15 cellular contexts compared by ENCODE assay signal in genomic region chr2:149566652-149567051, GRCh38. TPM values are rescaled to one million over a fixed set of nuclear protein-coding genes. Genes with fewer than 3 reads are reported as not detected.
DNase-seq lines count a peak whose midpoint lies in the region; ATAC-seq and TF ChIP-seq lines count a peak whose summit lies in the region.
"Had no signal": no experiment of that assay in that cellular context is flagged by ENCODE, and none has a peak within 500 bp of the region (broad histone marks: within the 10 kb centered on the region; RNA-seq: fewer than 3 reads in every experiment).

No MANE protein-coding gene starts in this region.

- H3K4me1 Mint-ChIP-seq in WTC11 (no peaks in the 10 kb centered on the region), neural progenitor cell (no peaks in the 10 kb centered on the region)

- CTCF ChIA-PET in WTC11 (lab: Charles Lee) = no interaction called here

- H3K27me3 ChIP-seq in cardiac muscle cell (no peaks in the 10 kb centered on the region), neural progenitor cell (no peaks in the 10 kb centered on the region)
- H3K27me3 ChIP-seq: BLaER1 had no signal

- H3K9ac ChIP-seq in neural progenitor cell = no peak overlapping the region
- H3K9ac ChIP-seq: BLaER1 had no signal

- no peak overlapping the region for H3K4me3 ChIP-seq in cardiac muscle cell
- H3K4me3 ChIP-seq in fibroblast of mammary gland (ENCODE audit: control insufficient read depth, low read depth, low read length) = no peak overlapping the region
- H3K4me3 ChIP-seq in mucosa of descending colon = no peak overlapping the region
- H3K4me3 ChIP-seq in neural progenitor cell = no peak overlapping the region
- H3K4me3 ChIP-seq: BLaER1 had no signal

- H3K27me3 Mint-ChIP-seq in WTC11 (ENCODE audit: low read depth) (no peaks in the 10 kb centered on the region), neural progenitor cell (ENCODE audit: insufficient read depth, low read depth) (no peaks in the 10 kb centered on the region)
- H3K27me3 Mint-ChIP-seq: CD8-positive, alpha-beta memory T cell had no signal

- H3K79me2 ChIP-seq in neural progenitor cell (ENCODE audit: low read depth) = no peaks in the 10 kb centered on the region

- POLR2A ChIA-PET in WTC11 (lab: Charles Lee) = no interaction called here

- H3K36me3 ChIP-seq in cardiac muscle cell = peaks cover 33% of the 10 kb centered on the region
- no peaks in the 10 kb centered on the region for H3K36me3 ChIP-seq in mucosa of descending colon (ENCODE audit: low read depth)
- H3K36me3 ChIP-seq in neural progenitor cell = peaks cover 21% of the 10 kb centered on the region

- ATAC-seq in Right ventricle myocardium inferior (no peak), WTC11 (no peak), mucosa of descending colon (no peak)

- 0 out of 2 replicates have a peak overlapping the region, but pooled peaks have one; percentile 38 for H3K27ac Mint-ChIP-seq in WTC11
- H3K27ac Mint-ChIP-seq in neural progenitor cell = no peak overlapping the region

- H3F3A ChIP-seq in neural progenitor cell (ENCODE audit: low read depth) = no peaks in the 10 kb centered on the region

- DNase-seq in cardiac muscle cell (ENCODE audit: low read depth in 1 of 2, low spot score in 1 of 2) = no peak
- no peak for DNase-seq in Right ventricle myocardium inferior (ENCODE audit: missing footprints)
- no peak for DNase-seq in WTC11 (ENCODE audit: low spot score)
- DNase-seq in fibroblast of mammary gland (ENCODE audit: low read depth) = peak; percentile 9
- DNase-seq in mucosa of descending colon = no peak
- no peak for DNase-seq in mucosa of gallbladder (ENCODE audit: low spot score)
- DNase-seq in neural progenitor cell (ENCODE audit: low spot score) = no peak
- DNase-seq: 8988T; AML-193; Caco-2; CD8-positive, alpha-beta memory T cell; DMS53; H7 had no signal

- peak overlapping the region; percentile 2 for H3K27ac ChIP-seq in cardiac muscle cell
- no peak overlapping the region for H3K27ac ChIP-seq in neural progenitor cell
- H3K27ac ChIP-seq: BLaER1, HL-60 had no signal

- H3K4me3 Mint-ChIP-seq in WTC11 (no peak overlapping the region), neural progenitor cell (no peak overlapping the region)
- H3K4me3 Mint-ChIP-seq: CD8-positive, alpha-beta memory T cell had no signal

- no peaks in the 10 kb centered on the region for H3K9me3 ChIP-seq in cardiac muscle cell (ENCODE audit: low read depth)
- H3K9me3 ChIP-seq in mucosa of descending colon = no peaks in the 10 kb centered on the region
- no peaks in the 10 kb centered on the region for H3K9me3 ChIP-seq in neural progenitor cell (ENCODE audit: low read depth)
- H3K9me3 ChIP-seq: BLaER1, Caco-2 had no signal

- no peak overlapping the region for H3K4me2 ChIP-seq in neural progenitor cell
- H3K4me2 ChIP-seq: BLaER1 had no signal

- no peak for TF ChIP-seq CTCF in cardiac muscle cell (IDR thresholded peaks at IDR 0.05; ENCODE audit: low read depth, low read length)
- no peak for TF ChIP-seq CTCF in WTC11 (IDR thresholded peaks at IDR 0.05)
- TF ChIP-seq CTCF in fibroblast of mammary gland (conservative IDR thresholded peaks at IDR 0.05; ENCODE audit: control insufficient read depth, insufficient read depth, low read depth, low read length) = no peak
- no peak for TF ChIP-seq CTCF in mucosa of descending colon (IDR thresholded peaks at IDR 0.05)
- TF ChIP-seq CTCF in neural progenitor cell (IDR thresholded peaks at IDR 0.05) = no peak

- H3K36me3 Mint-ChIP-seq in WTC11 = peaks cover 28% of the 10 kb centered on the region
- peaks cover 10% of the 10 kb centered on the region for H3K36me3 Mint-ChIP-seq in neural progenitor cell

- no peak overlapping the region for H2AFZ ChIP-seq in neural progenitor cell (replicated peaks)

- H3K9me3 Mint-ChIP-seq in WTC11 = no peaks in the 10 kb centered on the region
- H3K9me3 Mint-ChIP-seq in neural progenitor cell = no peaks in the 10 kb centered on the region
- H3K9me3 Mint-ChIP-seq: CD8-positive, alpha-beta memory T cell had no signal

- peaks cover 9% of the 10 kb centered on the region for H3K4me1 ChIP-seq in cardiac muscle cell (ENCODE audit: low read depth)
- H3K4me1 ChIP-seq in mucosa of descending colon (ENCODE audit: low read depth) = no peaks in the 10 kb centered on the region
- no peaks in the 10 kb centered on the region for H3K4me1 ChIP-seq in neural progenitor cell

- intact Hi-C loops in Right ventricle myocardium inferior (cut with DNase I) (no loop called here), mucosa of descending colon (cut with DNase I, micrococcal nuclease) (loop anchor here in 1 of 2 donors (10.0 kb wide), 1 partner anchor 552 kb away; no protein-coding TSS in a partner anchor)

- H4K20me1 ChIP-seq in neural progenitor cell (ENCODE audit: low read depth) = peaks cover 4% of the 10 kb centered on the region
- H4K20me1 ChIP-seq: BLaER1 had no signal

TF ChIP-seq in WTC11, 78 proteins besides CTCF, POLR2A, EP300 and RAD21:
- TF ChIP-seq SOX15 (CRISPR knock-in tag; IDR thresholded peaks at IDR 0.05) (no peak), ZNF121 (CRISPR knock-in tag; IDR thresholded peaks at IDR 0.05) (no peak), TP53 (CRISPR knock-in tag; IDR thresholded peaks at IDR 0.05) (no peak), ZBTB21 (CRISPR knock-in tag; IDR thresholded peaks at IDR 0.05; ENCODE audit: borderline replicate concordance) (no peak), MLX (CRISPR knock-in tag; IDR thresholded peaks at IDR 0.05) (no peak), ZNF423 (CRISPR knock-in tag; IDR thresholded peaks at IDR 0.05) (no peak), ETV6 (CRISPR knock-in tag; IDR thresholded peaks at IDR 0.05) (no peak), ZNF416 (CRISPR knock-in tag; IDR thresholded peaks at IDR 0.05) (no peak), STAT6 (CRISPR knock-in tag; conservative IDR thresholded peaks at IDR 0.05; ENCODE audit: low read depth) (no peak), PRRX2 (CRISPR knock-in tag; IDR thresholded peaks at IDR 0.05) (no peak), ZNF396 (CRISPR knock-in tag; IDR thresholded peaks at IDR 0.05; ENCODE audit: borderline replicate concordance) (no peak), TEAD4 (CRISPR knock-in tag; IDR thresholded peaks at IDR 0.05) (no peak), ZNF232 (CRISPR knock-in tag; IDR thresholded peaks at IDR 0.05) (no peak), IRF1 (CRISPR knock-in tag; IDR thresholded peaks at IDR 0.05) (no peak)

RNA-seq across cellular contexts. Expression of gene MMADHC, which starts 20.9 kb away (rescaled TPM):
- total RNA-seq in cardiac muscle cell (38.5 and 62.5 TPM in 2 replicates), Right ventricle myocardium inferior (110 TPM), WTC11 (2021) (121 to 126 TPM (median 124 TPM) in 3 replicates), mucosa of descending colon (10 to 100 TPM; 84.7 to 99.0 (median 88.2) TPM), mucosa of gallbladder (74.2 TPM), neural progenitor cell (ENCODE audit: low replicate concordance) (149 and 178 TPM in 2 replicates)
- 120 and 129 TPM in 2 replicates for polyA plus RNA-seq in cardiac muscle cell
